ENCODE assay signal across 9 cellular contexts in the genomic region with DNA sequence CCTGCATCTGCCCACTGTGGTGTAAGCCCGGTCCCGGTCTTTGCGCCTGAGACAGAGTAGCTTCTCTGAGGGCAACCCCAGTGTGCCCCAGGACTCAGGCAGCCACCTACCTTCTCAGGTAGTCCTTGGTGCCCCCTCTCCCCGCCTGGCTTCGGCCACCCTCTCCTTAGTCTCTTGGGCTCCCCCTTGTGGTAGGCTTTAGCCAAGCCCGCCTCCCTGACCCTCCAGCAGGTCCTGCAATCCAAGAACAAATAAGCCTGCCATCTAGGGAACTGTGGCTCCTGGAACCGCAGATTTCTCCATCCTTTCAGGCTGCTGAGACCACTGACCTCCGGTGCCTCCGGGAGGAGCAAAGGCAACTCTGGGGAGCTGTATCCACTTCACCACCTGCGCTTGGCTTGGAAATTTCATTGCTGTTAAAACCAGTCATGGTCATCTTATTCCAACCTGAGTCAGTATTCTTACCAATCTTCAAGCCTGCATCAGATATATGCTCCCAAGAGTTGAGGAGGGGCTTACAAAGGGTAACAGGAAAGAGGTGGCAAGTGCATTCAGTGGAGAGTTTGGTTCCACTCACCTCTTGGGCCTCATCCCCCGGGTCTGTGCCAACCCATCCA. TPM values are rescaled to one million over a fixed set of nuclear protein-coding genes. Genes with fewer than 3 reads are reported as not detected.
A peak's percentile ranks its signal among the peaks of the same experiment; 100 is the strongest.
DNase-seq lines count a peak whose midpoint lies in the region; ATAC-seq and TF ChIP-seq lines count a peak whose summit lies in the region.
"Had no signal": no experiment of that assay in that cellular context is flagged by ENCODE, and none has a peak within 500 bp of the region (broad histone marks: within the 10 kb centered on the region; RNA-seq: fewer than 3 reads in every experiment).

No MANE protein-coding gene starts in this region.

- peaks cover 12% of the 10 kb centered on the region for H3K9me3 Mint-ChIP-seq in neural progenitor cell

- H3K36me3 Mint-ChIP-seq in neural progenitor cell: no peaks in the 10 kb centered on the region
- H3K36me3 Mint-ChIP-seq: T-cell had no signal

- peaks cover 23% of the 10 kb centered on the region for H3K4me1 Mint-ChIP-seq in neural progenitor cell
- H3K4me1 Mint-ChIP-seq: T-cell had no signal

- no peaks in the 10 kb centered on the region for H3K36me3 ChIP-seq in neural progenitor cell
- H3K36me3 ChIP-seq in vagina: no peaks in the 10 kb centered on the region

- H3K79me2 ChIP-seq in neural progenitor cell (ENCODE audit: low read depth): no peaks in the 10 kb centered on the region

- ATAC-seq in HG03280 (IDR thresholded peaks at IDR 0.05; ENCODE audit: unreplicated experiment): peak; percentile 83
- ATAC-seq: T-cell had no signal

- DNase-seq in CMK (ENCODE audit: low read depth): peak; percentile 33
- peak; percentile 76 for DNase-seq in GM19240 (ENCODE audit: insufficient read length, low spot score)
- peak; percentile 1 for DNase-seq in NCI-H446 treated with DMSO at 0.1 percent for 48 hours (lab: John Stamatoyannopoulos, UW)
- DNase-seq in activated CD8-positive, alpha-beta memory T cell treated with anti-CD3 and anti-CD28 coated beads for 48 hours (ENCODE audit: low read depth in 2 of 3, low spot score in 2 of 3): peak in 2 of 3 experiments; percentile 1 to 11
- DNase-seq in fibroblast of pulmonary artery (ENCODE audit: low read depth): peak; percentile 70
- DNase-seq in neural progenitor cell (ENCODE audit: low spot score): peak; percentile 90
- DNase-seq in vagina (ENCODE audit: extremely low spot score in 2 of 2): no peak

- H3F3A ChIP-seq in neural progenitor cell (ENCODE audit: low read depth): peaks cover 9% of the 10 kb centered on the region

- TF ChIP-seq POLR2A in vagina (IDR thresholded peaks at IDR 0.05): no peak

- no peaks in the 10 kb centered on the region for H4K20me1 ChIP-seq in neural progenitor cell (ENCODE audit: low read depth)

- H3K9ac ChIP-seq in neural progenitor cell: no peak overlapping the region

- no peak overlapping the region for H3K4me3 Mint-ChIP-seq in neural progenitor cell
- H3K4me3 Mint-ChIP-seq: T-cell had no signal

- H3K9me3 ChIP-seq in neural progenitor cell (ENCODE audit: low read depth) (no peaks in the 10 kb centered on the region), vagina (no peaks in the 10 kb centered on the region)

- no peak overlapping the region for H3K4me3 ChIP-seq in fibroblast of pulmonary artery (replicated peaks; ENCODE audit: low read depth, low read length)
- no peak overlapping the region for H3K4me3 ChIP-seq in neural progenitor cell
- no peak overlapping the region for H3K4me3 ChIP-seq in vagina

- H3K27ac ChIP-seq in neural progenitor cell (no peak overlapping the region), vagina (no peak overlapping the region)

- peaks cover 12% of the 10 kb centered on the region for H3K4me1 ChIP-seq in neural progenitor cell
- no peaks in the 10 kb centered on the region for H3K4me1 ChIP-seq in vagina

- H3K4me2 ChIP-seq in neural progenitor cell: no peak overlapping the region

- H2AFZ ChIP-seq in neural progenitor cell (replicated peaks): peak overlapping the region; percentile 29

- H3K27me3 Mint-ChIP-seq in neural progenitor cell (ENCODE audit: insufficient read depth, low read depth): peaks cover 3% of the 10 kb centered on the region

- H3K27ac Mint-ChIP-seq in neural progenitor cell: no peak overlapping the region
- H3K27ac Mint-ChIP-seq: T-cell had no signal

- no peaks in the 10 kb centered on the region for H3K27me3 ChIP-seq in neural progenitor cell
- no peaks in the 10 kb centered on the region for H3K27me3 ChIP-seq in vagina

- intact Hi-C loops in vagina (cut with DNase I): loop anchor here (5.0 to 10.0 kb wide), 2 partner anchors 849 to 1724 kb away; no protein-coding TSS in a partner anchor

- TF ChIP-seq CTCF in fibroblast of pulmonary artery (IDR thresholded peaks at IDR 0.05; ENCODE audit: low read length, missing control alignments) (peak; percentile 94), neural progenitor cell (IDR thresholded peaks at IDR 0.05) (peak; percentile 88), vagina (IDR thresholded peaks at IDR 0.05) (peak; percentile 16 to 76 (median 54))

RNA-seq across cellular contexts. Expression of a gene that starts 52.8 kb away (rescaled TPM):
- total RNA-seq in neural progenitor cell (ENCODE audit: low replicate concordance) (5.1 and 16.6 TPM in 2 replicates), vagina (12.5 TPM)

Comparison
In these comparisons a context has a peak if more than half of its experiments do, and no peak if none do; other contexts are left out.
1. DNase-seq: peak in CMK (single experiment), GM19240 (single experiment), NCI-H446 treated with DMSO at 0.1 percent for 48 hours (single experiment), activated CD8-positive, alpha-beta memory T cell treated with anti-CD3 and anti-CD28 coated beads for 48 hours (2 of 3), fibroblast of pulmonary artery (single experiment) and neural progenitor cell (single experiment); none in vagina (0 of 2).
2. Peak in every context shown above with its lines, with median percentiles within 50 percentile points of each other: CTCF ChIP-seq.